In genomic region chr11:46512261-46512881, GRCh38 we compare ENCODE assay signal across 17 cellular contexts.
DNase-seq lines count a peak whose midpoint lies in the region; ATAC-seq, FAIRE-seq and TF ChIP-seq lines count a peak whose summit lies in the region.
"Had no signal": no experiment of that assay in that cellular context is flagged by ENCODE, and none has a peak within 500 bp of the region (broad histone marks: within the 10 kb centered on the region; RNA-seq: fewer than 3 reads in every experiment).

No MANE protein-coding gene starts in this region.

- no peak overlapping the region for H3K4me3 ChIP-seq in HepG2 (replicated peaks in 1 of 3; ENCODE audit: insufficient read depth in 1 of 3, low read depth in 2 of 3, low read length in 3 of 3)
- H3K4me3 ChIP-seq in right lobe of liver, result no peak overlapping the region
- H3K4me3 ChIP-seq: BLaER1 had no signal

- no peak overlapping the region for H3K4me2 ChIP-seq in HepG2 (ENCODE audit: low read depth, low read length)
- H3K4me2 ChIP-seq: BLaER1 had no signal

- no peaks in the 10 kb centered on the region for H3K9me3 Mint-ChIP-seq in activated T-helper 17 cell treated with anti-CD3 and anti-CD28 coated beads, Interleukin-2, amount 50 U/mL, for 72 hours
- no peaks in the 10 kb centered on the region for H3K9me3 Mint-ChIP-seq in memory B cell
- H3K9me3 Mint-ChIP-seq: CD8-positive, alpha-beta memory T cell had no signal

- peaks cover 41% of the 10 kb centered on the region for H3K36me3 Mint-ChIP-seq in activated T-helper 17 cell treated with anti-CD3 and anti-CD28 coated beads, Interleukin-2, amount 50 U/mL, for 72 hours (ENCODE audit: low read depth)
- H3K36me3 Mint-ChIP-seq in memory B cell, result peaks cover 29% of the 10 kb centered on the region

- BruUV-seq in HepG2 (replicated peaks; lab: Mats Ljungman, UMichigan), result no TSS peak

- POLR2A ChIA-PET in HepG2 (lab: Yijun Ruan, JAX), result no interaction called here

- no peak for DNase-seq in HepG2 (ENCODE audit: low spot score)
- no peak for DNase-seq in right lobe of liver
- DNase-seq in memory B cell (ENCODE audit: low spot score in 2 of 2), result no peak
- DNase-seq in NCI-H1105 treated with DMSO at 0.1 percent for 48 hours (lab: John Stamatoyannopoulos, UW), result no peak
- DNase-seq in activated effector memory CD4-positive, alpha-beta T cell treated with anti-CD3 and anti-CD28 coated beads, Interleukin-2, amount 50 U/mL, for 16 hours, result no peak
- no peak for DNase-seq in activated T-cell treated with anti-CD3 and anti-CD28 coated beads for 4 hours
- DNase-seq: 8988T; AML-193; Caco-2; CD8-positive, alpha-beta memory T cell; DMS53; GF-D8 had no signal

- H3K36me3 ChIP-seq in HepG2 (replicated peaks in 1 of 2; ENCODE audit: control insufficient read depth in 1 of 2, insufficient read depth in 2 of 2, low read length in 2 of 2) (peaks cover 10 to 30% of the 10 kb centered on the region in 2 experiments), right lobe of liver (peaks cover 0 to 9% (median 0%) of the 10 kb centered on the region in 4 donors)

- no peak for ATAC-seq in HepG2
- ATAC-seq in right lobe of liver, result no peak
- ATAC-seq in activated T-helper 17 cell treated with anti-CD3 and anti-CD28 coated beads, Interleukin-2, amount 50 U/mL, for 72 hours (replicated peaks), result no peak
- no peak for ATAC-seq in memory B cell (ENCODE audit: low read depth)
- ATAC-seq: HCT116 had no signal

- H3K79me2 ChIP-seq in HepG2 (ENCODE audit: insufficient read depth, low read length), result peaks cover 52% of the 10 kb centered on the region

- H3K4me1 ChIP-seq in HepG2 (ENCODE audit: insufficient read depth, low read length) (peaks cover 34% of the 10 kb centered on the region), right lobe of liver (peaks cover 0 to 35% (median 11%) of the 10 kb centered on the region in 4 donors)
- H3K4me1 ChIP-seq: BLaER1, Caco-2 had no signal

- in situ Hi-C loops in HepG2 (cut with HindIII; ENCODE audit: extremely low pct_ligation_motif_present, low pct_unique_long_range_greater_than_20kb), result no loop called here

- intact Hi-C loops in HepG2 (cut with micrococcal nuclease; ENCODE audit: unreplicated experiment) (no loop called here), right lobe of liver (cut with DNase I) (no loop called here)

- peak overlapping the region; percentile 62 for H3K27ac Mint-ChIP-seq in activated T-helper 17 cell treated with anti-CD3 and anti-CD28 coated beads, Interleukin-2, amount 50 U/mL, for 72 hours
- H3K27ac Mint-ChIP-seq in memory B cell, result peak overlapping the region; percentile 60

- no peaks in the 10 kb centered on the region for H3K27me3 ChIP-seq in HepG2 (ENCODE audit: control insufficient read depth in 1 of 2, insufficient read depth in 2 of 2, low read length in 2 of 2)
- no peaks in the 10 kb centered on the region for H3K27me3 ChIP-seq in right lobe of liver
- H3K27me3 ChIP-seq: BLaER1 had no signal

- CTCF ChIA-PET in HepG2 (lab: Yijun Ruan, JAX; ENCODE audit: low intra/inter-chr PET ratio, low total read pairs), result no interaction called here

- no peak for FAIRE-seq in HepG2 (lab: Jason Lieb, UNC)
- FAIRE-seq: GM19239, H1 had no signal

- no peak overlapping the region for H3K9ac ChIP-seq in HepG2 (ENCODE audit: insufficient read depth, low read depth, low read length)
- H3K9ac ChIP-seq: BLaER1 had no signal

- H3K4me1 Mint-ChIP-seq in activated T-helper 17 cell treated with anti-CD3 and anti-CD28 coated beads, Interleukin-2, amount 50 U/mL, for 72 hours, result peaks cover 11% of the 10 kb centered on the region
- peaks cover 9% of the 10 kb centered on the region for H3K4me1 Mint-ChIP-seq in memory B cell

- TF ChIP-seq POLR2A in HepG2 (IDR thresholded peaks at IDR 0.05; ENCODE audit: insufficient read depth in 1 of 2, low read depth in 2 of 2, low read length in 2 of 2), result no peak
- TF ChIP-seq POLR2A in right lobe of liver (IDR thresholded peaks at IDR 0.05), result no peak

- H3K9me3 ChIP-seq in HepG2 (ENCODE audit: low read length) (no peaks in the 10 kb centered on the region), right lobe of liver (no peaks in the 10 kb centered on the region)
- H3K9me3 ChIP-seq: BLaER1, Caco-2 had no signal

- no peak overlapping the region for H3K4me3 Mint-ChIP-seq in activated T-helper 17 cell treated with anti-CD3 and anti-CD28 coated beads, Interleukin-2, amount 50 U/mL, for 72 hours
- H3K4me3 Mint-ChIP-seq in memory B cell, result no peak overlapping the region
- H3K4me3 Mint-ChIP-seq: CD8-positive, alpha-beta memory T cell had no signal

- H2AFZ ChIP-seq in HepG2 (ENCODE audit: low read length), result no peak overlapping the region

- TF ChIP-seq CTCF in HepG2 (CRISPR knock-in tag; IDR thresholded peaks at IDR 0.05) (no peak), right lobe of liver (IDR thresholded peaks at IDR 0.05) (no peak)

- no peak for TF ChIP-seq EP300 in HepG2 (IDR thresholded peaks at IDR 0.05; ENCODE audit: low read depth in 2 of 2, low read length in 2 of 2)
- no peak for TF ChIP-seq EP300 in HepG2 (CRISPR knock-in tag; IDR thresholded peaks at IDR 0.05; ENCODE audit: borderline replicate concordance)

- H3K27ac ChIP-seq in HepG2 (ENCODE audit: extremely low read length, insufficient read depth, low read length) (no peak overlapping the region), right lobe of liver (no peak overlapping the region)
- H3K27ac ChIP-seq: BLaER1 had no signal

- no peak for TF ChIP-seq RAD21 in HepG2 (CRISPR knock-in tag; IDR thresholded peaks at IDR 0.05)

- over 99% methylated on average over 5 of the region's 5 CpGs for WGBS in HepG2 (ENCODE audit: low lambda C conversion rate)
- 95% methylated on average over 5 of the region's 5 CpGs for WGBS in right lobe of liver (ENCODE audit: insufficient coverage, low coverage, low lambda C conversion rate, missing lambda C conversion rate)

- H4K20me1 ChIP-seq in HepG2 (ENCODE audit: insufficient read depth, low read length), result peaks cover 39% of the 10 kb centered on the region

- H3K27me3 Mint-ChIP-seq in activated T-helper 17 cell treated with anti-CD3 and anti-CD28 coated beads, Interleukin-2, amount 50 U/mL, for 72 hours, result no peaks in the 10 kb centered on the region
- H3K27me3 Mint-ChIP-seq in memory B cell, result no peaks in the 10 kb centered on the region
- H3K27me3 Mint-ChIP-seq: CD8-positive, alpha-beta memory T cell had no signal

TF ChIP-seq in HepG2, 621 proteins besides CTCF, POLR2A, EP300 and RAD21:
- no peak for TF ChIP-seq ZNF580 (CRISPR knock-in tag; IDR thresholded peaks at IDR 0.05; ENCODE audit: borderline replicate concordance, low read depth)
- peak; percentile 52; the same call in 1 of the 2 replicates for TF ChIP-seq ZNF281 (CRISPR knock-in tag; IDR thresholded peaks at IDR 0.05; ENCODE audit: borderline replicate concordance)
